In the genomic region with DNA sequence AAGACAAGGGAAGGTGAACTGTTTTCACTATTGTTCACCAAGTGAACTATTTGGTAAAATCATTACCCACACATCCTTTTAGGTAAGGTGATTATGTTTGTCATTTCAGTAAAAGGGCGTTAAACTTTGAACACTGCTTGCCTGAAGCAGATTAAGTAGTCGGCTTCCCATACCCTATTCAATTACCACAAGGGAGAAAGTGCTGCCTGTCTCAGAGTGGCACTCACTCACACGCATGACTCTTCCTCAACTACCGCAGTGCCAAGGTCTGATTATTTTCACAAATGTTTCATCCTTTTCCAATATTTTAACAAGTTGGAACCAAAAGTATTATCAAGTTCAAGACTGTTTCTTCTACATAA, we compare ENCODE assay signal across 19 cellular contexts. TPM values are rescaled to one million over a fixed set of nuclear protein-coding genes. Genes with fewer than 3 reads are reported as not detected.
A peak's percentile ranks its signal among the peaks of the same experiment; 100 is the strongest.
DNase-seq lines count a peak whose midpoint lies in the region; ATAC-seq and TF ChIP-seq lines count a peak whose summit lies in the region.
"Had no signal": no experiment of that assay in that cellular context is flagged by ENCODE, and none has a peak within 500 bp of the region (broad histone marks: within the 10 kb centered on the region; RNA-seq: fewer than 3 reads in every experiment).

No MANE protein-coding gene starts in this region.

- H3K27ac Mint-ChIP-seq in H9, result peak overlapping the region in 1 of 3 experiments; percentile 89; a peak in 2 of 7 replicates
- H3K27ac Mint-ChIP-seq in CD8-positive, alpha-beta memory T cell, result no peak overlapping the region
- H3K27ac Mint-ChIP-seq: activated CD8-positive, alpha-beta memory T cell treated with anti-CD3 and anti-CD28 coated beads, Interleukin-2, amount 10 ng/mL, durations not matched to agents 7 days and 5 days; activated naive CD4-positive, alpha-beta T cell treated with anti-CD3 and anti-CD28 coated beads for 36 hours; CD4-positive, alpha-beta memory T cell had no signal

- no peak overlapping the region for H4K91ac ChIP-seq in H9 (ENCODE audit: insufficient read length, low read depth, low read length)

- CTCF ChIA-PET in CD8-positive, alpha-beta memory T cell (lab: Charles Lee), result no interaction called here

- no peak overlapping the region for H3K4me3 ChIP-seq in esophagus muscularis mucosa
- H3K4me3 ChIP-seq in skeletal muscle satellite cell (ENCODE audit: low read length), result peak overlapping the region; percentile 40
- H3K4me3 ChIP-seq in CD8-positive, alpha-beta memory T cell (ENCODE audit: low read length), result no peak overlapping the region

- H3K4me1 ChIP-seq in H9 (ENCODE audit: insufficient read depth, low read length) (no peaks in the 10 kb centered on the region), esophagus muscularis mucosa (peaks cover 6 to 48% (median 18%) of the 10 kb centered on the region in 4 donors), skeletal muscle satellite cell (ENCODE audit: control insufficient read depth, insufficient read depth, low read length) (peaks cover 93% of the 10 kb centered on the region)
- H3K4me1 ChIP-seq in CD8-positive, alpha-beta memory T cell (ENCODE audit: insufficient read depth, low read length), result no peaks in the 10 kb centered on the region

- H3K36me3 ChIP-seq in esophagus muscularis mucosa, result no peaks in the 10 kb centered on the region
- H3K36me3 ChIP-seq in skeletal muscle satellite cell (ENCODE audit: insufficient read depth, low read length), result peaks cover 19% of the 10 kb centered on the region
- no peaks in the 10 kb centered on the region for H3K36me3 ChIP-seq in CD8-positive, alpha-beta memory T cell (ENCODE audit: insufficient read depth, low read length)

- no peak overlapping the region for H2BK15ac ChIP-seq in H9 (ENCODE audit: low read depth, low read length)

- H2BK120ac ChIP-seq in H9 (ENCODE audit: low read depth, low read length, poor library complexity, severe bottlenecking), result no peak overlapping the region

- in situ Hi-C loops in SK-MEL-5 (cut with HindIII; ENCODE audit: low pct_unique_long_range_greater_than_20kb, low sequenced_read_pairs), result no loop called here

- H2BK5ac ChIP-seq in H9 (ENCODE audit: insufficient read length, low read length), result no peak overlapping the region

- H4K5ac ChIP-seq in H9 (ENCODE audit: insufficient read length, low read depth, low read length), result no peak overlapping the region

- WGBS in H9 (ENCODE audit: extremely low coverage, insufficient read length, low lambda C conversion rate), result no CpG with 5 or more reads among the region's 4 CpGs
- WGBS in esophagus muscularis mucosa, result 74% methylated on average over 4 of the region's 4 CpGs

- peaks cover 5 to 6% of the 10 kb centered on the region in 2 experiments; a peak in 2 of 4 replicates for H3K4me1 Mint-ChIP-seq in H9
- no peaks in the 10 kb centered on the region for H3K4me1 Mint-ChIP-seq in CD8-positive, alpha-beta memory T cell
- H3K4me1 Mint-ChIP-seq: activated CD8-positive, alpha-beta memory T cell treated with anti-CD3 and anti-CD28 coated beads, Interleukin-2, amount 10 ng/mL, durations not matched to agents 7 days and 5 days; CD4-positive, alpha-beta memory T cell had no signal

- POLR2A ChIA-PET in CD8-positive, alpha-beta memory T cell (lab: Charles Lee), result no interaction called here

- H3T11ph ChIP-seq in H9 (ENCODE audit: low read length), result no peak overlapping the region

- intact Hi-C loops in esophagus muscularis mucosa (cut with DNase I), result no loop called here

- TF ChIP-seq POLR2A in esophagus muscularis mucosa (IDR thresholded peaks at IDR 0.05; ENCODE audit: low read depth), result no peak

- H4K20me1 ChIP-seq in H9 (ENCODE audit: control insufficient read depth, insufficient read depth, insufficient read length), result no peaks in the 10 kb centered on the region

- no peak overlapping the region for H3K56ac ChIP-seq in H9 (ENCODE audit: insufficient read length, low read depth, low read length)

- no peak overlapping the region for H2AK5ac ChIP-seq in H9 (ENCODE audit: insufficient read length, low read length)

- H3K4me3 Mint-ChIP-seq in H9, result no peak overlapping the region
- no peak overlapping the region for H3K4me3 Mint-ChIP-seq in CD8-positive, alpha-beta memory T cell
- H3K4me3 Mint-ChIP-seq: activated CD8-positive, alpha-beta memory T cell treated with anti-CD3 and anti-CD28 coated beads, Interleukin-2, amount 10 ng/mL, durations not matched to agents 7 days and 5 days; activated naive CD4-positive, alpha-beta T cell treated with anti-CD3 and anti-CD28 coated beads for 36 hours; CD4-positive, alpha-beta memory T cell had no signal

- H3K23me2 ChIP-seq in H9 (ENCODE audit: insufficient read length, low read depth, low read length, poor library complexity, severe bottlenecking), result no peaks in the 10 kb centered on the region

- no peak overlapping the region for H3K14ac ChIP-seq in H9 (ENCODE audit: insufficient read depth, low read length)

- H3K18ac ChIP-seq in H9 (ENCODE audit: insufficient read length, low read depth, low read length), result no peak overlapping the region

- peak overlapping the region; percentile 32 for H2AFZ ChIP-seq in H9 (ENCODE audit: low read length)

- H3K9me3 Mint-ChIP-seq in H9, result no peaks in the 10 kb centered on the region
- peaks cover 0 to 4% (median 0%) of the 10 kb centered on the region in 5 donors for H3K9me3 Mint-ChIP-seq in CD8-positive, alpha-beta memory T cell
- H3K9me3 Mint-ChIP-seq: activated naive CD4-positive, alpha-beta T cell treated with anti-CD3 and anti-CD28 coated beads for 36 hours; CD4-positive, alpha-beta memory T cell had no signal

- H3K27ac ChIP-seq in H9 (ENCODE audit: insufficient read length, low read depth, low read length) (no peak overlapping the region), esophagus muscularis mucosa (replicated peaks in 1 of 4) (peak overlapping the region; percentile 32 to 68 (median 59))
- H3K27ac ChIP-seq in CD8-positive, alpha-beta memory T cell (ENCODE audit: low read depth, low read length), result no peak overlapping the region
- H3K27ac ChIP-seq: KMS-11 had no signal

- no peak overlapping the region for H3K4ac ChIP-seq in H9 (ENCODE audit: low read depth, low read length)

- H3K27me3 ChIP-seq in H9 (ENCODE audit: insufficient read depth, low read length), result no peaks in the 10 kb centered on the region
- no peaks in the 10 kb centered on the region for H3K27me3 ChIP-seq in esophagus muscularis mucosa
- H3K27me3 ChIP-seq in skeletal muscle satellite cell (ENCODE audit: control insufficient read depth, insufficient read depth, low read length), result no peaks in the 10 kb centered on the region
- H3K27me3 ChIP-seq in CD8-positive, alpha-beta memory T cell (ENCODE audit: insufficient read depth, low read length, poor library complexity, severe bottlenecking), result no peaks in the 10 kb centered on the region

- no peak for TF ChIP-seq CTCF in H9 (conservative IDR thresholded peaks at IDR 0.05)
- TF ChIP-seq CTCF in esophagus muscularis mucosa (IDR thresholded peaks at IDR 0.05), result no peak

- no peak overlapping the region for H4K8ac ChIP-seq in H9 (replicated peaks; ENCODE audit: insufficient read length, low read depth, low read length)

- H3K36me3 Mint-ChIP-seq in H9 (ENCODE audit: insufficient read depth in 1 of 3, low read depth in 3 of 3), result no peaks in the 10 kb centered on the region
- no peaks in the 10 kb centered on the region for H3K36me3 Mint-ChIP-seq in CD8-positive, alpha-beta memory T cell
- H3K36me3 Mint-ChIP-seq: activated CD8-positive, alpha-beta memory T cell treated with anti-CD3 and anti-CD28 coated beads, Interleukin-2, amount 10 ng/mL, durations not matched to agents 7 days and 5 days; CD4-positive, alpha-beta memory T cell had no signal

- H3K23ac ChIP-seq in H9 (ENCODE audit: insufficient read length, low read depth, low read length), result no peak overlapping the region

- H3K79me2 ChIP-seq in H9 (ENCODE audit: insufficient read depth, low read length), result no peaks in the 10 kb centered on the region

- DNase-seq in H9, result no peak
- peak; percentile 43 for DNase-seq in SK-MEL-5 (ENCODE audit: low read depth, low spot score)
- DNase-seq in esophagus muscularis mucosa (ENCODE audit: extremely low spot score), result no peak
- DNase-seq in NCI-H2171 (lab: John Stamatoyannopoulos, UW), result no peak
- DNase-seq in CD8-positive, alpha-beta memory T cell, result no peak
- no peak for DNase-seq in NK-92 treated with Interleukin-12 subunit alpha and Interleukin-12 subunit beta, amount 100 ng/mL, for 24 hours (lab: John Stamatoyannopoulos, UW)
- DNase-seq: activated CD8-positive, alpha-beta memory T cell treated with anti-CD3 and anti-CD28 coated beads, Interleukin-2, amount 10 ng/mL, durations not matched to agents 7 days and 5 days; activated naive CD4-positive, alpha-beta T cell treated with anti-CD3 and anti-CD28 coated beads for 36 hours; CD4-positive, alpha-beta memory T cell; central memory CD4-positive, alpha-beta T cell; GF-D8; midbrain; NCI-H1694; NCI-H526; stimulated activated CD4-positive, alpha-beta T cell treated with anti-CD3 and anti-CD28 coated beads, Interleukin-1b, Interleukin-23, amount 100 ng/mL, for 48 hours had no signal

- H3K27me3 Mint-ChIP-seq in H9 (ENCODE audit: low read depth), result no peaks in the 10 kb centered on the region
- no peaks in the 10 kb centered on the region for H3K27me3 Mint-ChIP-seq in CD8-positive, alpha-beta memory T cell
- H3K27me3 Mint-ChIP-seq: activated CD8-positive, alpha-beta memory T cell treated with anti-CD3 and anti-CD28 coated beads, Interleukin-2, amount 10 ng/mL, durations not matched to agents 7 days and 5 days; CD4-positive, alpha-beta memory T cell had no signal

- no peak overlapping the region for H2BK20ac ChIP-seq in H9 (ENCODE audit: low read depth, low read length, poor library complexity, severe bottlenecking)

- H3K9ac ChIP-seq in H9 (ENCODE audit: extremely low read depth, insufficient read length, low read length) (no peak overlapping the region), skeletal muscle satellite cell (ENCODE audit: low read depth, low read length) (peak overlapping the region; percentile 72)
- H3K9ac ChIP-seq: KMS-11 had no signal

- H3K79me1 ChIP-seq in H9 (ENCODE audit: insufficient read depth, low read depth, low read length, poor library complexity, severe bottlenecking), result no peaks in the 10 kb centered on the region

- H3K9me3 ChIP-seq in H9 (ENCODE audit: control insufficient read depth, low read depth, low read length) (no peaks in the 10 kb centered on the region), esophagus muscularis mucosa (no peaks in the 10 kb centered on the region), skeletal muscle satellite cell (replicated peaks; ENCODE audit: low read length) (no peaks in the 10 kb centered on the region)
- H3K9me3 ChIP-seq in CD8-positive, alpha-beta memory T cell (ENCODE audit: low read length), result no peaks in the 10 kb centered on the region

- H3K4me2 ChIP-seq in H9 (ENCODE audit: insufficient read depth, insufficient read length, low read length) (no peak overlapping the region), skeletal muscle satellite cell (ENCODE audit: low read length) (peak overlapping the region; percentile 75)
- H3K4me2 ChIP-seq: KMS-11 had no signal

- no peak for TF ChIP-seq EP300 in esophagus muscularis mucosa (IDR thresholded peaks at IDR 0.05)

- ATAC-seq in HG02610 (IDR thresholded peaks at IDR 0.05; ENCODE audit: unreplicated experiment), result no peak
- ATAC-seq: activated CD8-positive, alpha-beta memory T cell treated with anti-CD3 and anti-CD28 coated beads, Interleukin-2, amount 10 ng/mL, durations not matched to agents 7 days and 5 days; esophagus mucosa had no signal

- H2BK12ac ChIP-seq in H9 (ENCODE audit: insufficient read length, low read depth, low read length), result no peak overlapping the region

RNA-seq across cellular contexts. Expression of a gene that starts 11.0 kb away (rescaled TPM):
- total RNA-seq in H9 (2021) (0.35 and 0.46 TPM in 2 replicates), esophagus muscularis mucosa (10 to 100 TPM in 1 of 4 donors, 1 to 10 TPM in 3; 4.2 to 10.3 (median 6.9) TPM)
- total RNA-seq in SK-MEL-5 (2014; rRNA removed; shearing (Covaris generic)), result 6.4 and 7.1 TPM in 2 replicates
- polyA plus RNA-seq in SK-MEL-5 (2015; cell fraction: cytosol; rRNA removed), result 8.0 and 8.7 TPM in 2 replicates
- polyA plus RNA-seq in SK-MEL-5 (2015; cell fraction: nucleus; rRNA removed), result 0.50 and 1.1 TPM in 2 replicates
- 26.4 and 37.8 TPM in 2 replicates for total RNA-seq in skeletal muscle satellite cell (2012; rRNA removed)
- not detected for total RNA-seq in CD8-positive, alpha-beta memory T cell
- not detected for polyA plus RNA-seq in CD8-positive, alpha-beta memory T cell
- total RNA-seq: activated CD8-positive, alpha-beta memory T cell treated with anti-CD3 and anti-CD28 coated beads, Interleukin-2, amount 10 ng/mL, durations not matched to agents 7 days and 5 days; activated naive CD4-positive, alpha-beta T cell treated with anti-CD3 and anti-CD28 coated beads for 36 hours; CD4-positive, alpha-beta memory T cell had no signal
- polyA plus RNA-seq: CD4-positive, alpha-beta memory T cell had no signal

Comparison
In these comparisons a context has a peak if more than half of its experiments do, and no peak if none do; other contexts are left out.
1. H3K27ac ChIP-seq: peak in esophagus muscularis mucosa (4 of 4); none in H9 (single experiment) and CD8-positive, alpha-beta memory T cell (single experiment).